8 cellular contexts compared by ENCODE assay signal in genomic region chr5:176416123-176416924, GRCh38. TPM values are rescaled to one million over a fixed set of nuclear protein-coding genes. Genes with fewer than 3 reads are reported as not detected.
DNase-seq lines count a peak whose midpoint lies in the region; ATAC-seq and TF ChIP-seq lines count a peak whose summit lies in the region.

Gene CLTB (minus strand): TSS chr5:176416539. CDS start chr5:176416363, 176 bp downstream.

- peak within 1 kb of the TSS; percentile 91 for H3K4me2 ChIP-seq in DOHH2 (ENCODE audit: low read length)

- CTCF ChIA-PET in RWPE1 (lab: Yijun Ruan, JAX), result interaction anchor here (0.6 to 3.2 kb wide), 21 partner anchors 22 to 711 kb away, joined by 3 to 31 read pairs (median 3); partner anchors contain the start of genes FAF2, HIGD2A, NOP16 and RNF44

- TF ChIP-seq CTCF in DOHH2 (IDR thresholded peaks at IDR 0.05; ENCODE audit: low read depth, low read length, poor library complexity, severe bottlenecking) (peak; percentile 58), RWPE1 (conservative IDR thresholded peaks at IDR 0.05; ENCODE audit: low read depth) (peak; percentile 99), fibroblast of pulmonary artery (IDR thresholded peaks at IDR 0.05; ENCODE audit: low read length, missing control alignments) (peak; percentile 11)

- no peaks in the 10 kb centered on the region for H3K36me3 Mint-ChIP-seq in natural killer cell treated with Interleukin-12 subunit alpha and Interleukin-12 subunit beta and Interleukin-15 and Interleukin-18, amount 100 ng/mL, for 72 hours

- H3K27ac ChIP-seq in DOHH2 (ENCODE audit: low read depth, low read length) (no peak within 1 kb of the TSS), RWPE1 (peak within 1 kb of the TSS; percentile 99)

- H3F3A ChIP-seq in DOHH2 (ENCODE audit: control insufficient read depth, insufficient read depth), result peaks cover 11% of the 10 kb centered on the region

- in situ Hi-C loops in KBM-7 (cut with MboI; ENCODE audit: low pct_unique_long_range_greater_than_20kb, low sequenced_read_pairs), result no loop called here

- H3K9me2 ChIP-seq in DOHH2 (replicated peaks; ENCODE audit: control insufficient read depth, low read length), result no peaks in the 10 kb centered on the region

- POLR2A ChIA-PET in RWPE1 (lab: Yijun Ruan, JAX; ENCODE audit: low non-redundant PET), result interaction anchor here (0.6 kb wide), 1 partner anchor 197 kb away, joined by 5 read pairs; no protein-coding TSS in a partner anchor

- peaks cover 7% of the 10 kb centered on the region for H3K79me2 ChIP-seq in DOHH2 (ENCODE audit: control insufficient read depth, low read length)

- H3K27me3 ChIP-seq in DOHH2 (ENCODE audit: control insufficient read depth, low read length), result peaks cover 5% of the 10 kb centered on the region

- peak; percentile 88 for DNase-seq in KBM-7
- DNase-seq in RWPE1 (ENCODE audit: low spot score), result peak; percentile 90
- DNase-seq in activated T-helper 9 cell treated with anti-CD3 and anti-CD28 coated beads, Interleukin-2, amount 50 U/mL, for 16 hours (ENCODE audit: low read depth), result peak; percentile 90
- DNase-seq in fibroblast of pulmonary artery (ENCODE audit: low read depth), result peak; percentile 80
- DNase-seq in natural killer cell treated with Interleukin-12 subunit alpha and Interleukin-12 subunit beta and Interleukin-15 and Interleukin-18, amount 100 ng/mL, for 72 hours (ENCODE audit: low spot score), result peak; percentile 88
- peak; percentile 95 for DNase-seq in stimulated activated naive CD8-positive, alpha-beta T cell treated with anti-CD3 and anti-CD28 coated beads, Interleukin-15, Interleukin-2, amounts not matched to agents 100 U/mL and 50 U/mL, for 24 hours

- peak; percentile 93 for ATAC-seq in GM21619 (IDR thresholded peaks at IDR 0.05; ENCODE audit: unreplicated experiment)
- peak; percentile 98 for ATAC-seq in natural killer cell treated with Interleukin-12 subunit alpha and Interleukin-12 subunit beta and Interleukin-15 and Interleukin-18, amount 100 ng/mL, for 72 hours
- ATAC-seq in stimulated activated naive CD8-positive, alpha-beta T cell treated with anti-CD3 and anti-CD28 coated beads, Interleukin-15, Interleukin-2, amounts not matched to agents 100 U/mL and 50 U/mL, for 24 hours, result peak; percentile 97

- H3K36me3 ChIP-seq in DOHH2 (ENCODE audit: control insufficient read depth, low read length), result no peaks in the 10 kb centered on the region

- peak within 1 kb of the TSS; percentile 34 to 80 for H3K27ac Mint-ChIP-seq in natural killer cell treated with Interleukin-12 subunit alpha and Interleukin-12 subunit beta and Interleukin-15 and Interleukin-18, amount 100 ng/mL, for 72 hours

- H3K9me3 Mint-ChIP-seq in natural killer cell treated with Interleukin-12 subunit alpha and Interleukin-12 subunit beta and Interleukin-15 and Interleukin-18, amount 100 ng/mL, for 72 hours, result no peaks in the 10 kb centered on the region

- H3K9me3 ChIP-seq in DOHH2 (ENCODE audit: control insufficient read depth, insufficient read depth, low read length), result peaks cover 9% of the 10 kb centered on the region; the same call in 1 of the 2 replicates

- peaks cover 18% of the 10 kb centered on the region for H3K4me1 ChIP-seq in DOHH2 (ENCODE audit: control insufficient read depth, low read length)

- H3K4me3 ChIP-seq in DOHH2 (ENCODE audit: low read length) (peak within 1 kb of the TSS; percentile 91), fibroblast of pulmonary artery (replicated peaks; ENCODE audit: low read depth, low read length) (peak within 1 kb of the TSS; percentile 76)

- peak within 1 kb of the TSS; percentile 86 for H3K4me3 Mint-ChIP-seq in natural killer cell treated with Interleukin-12 subunit alpha and Interleukin-12 subunit beta and Interleukin-15 and Interleukin-18, amount 100 ng/mL, for 72 hours

- H3K27me3 Mint-ChIP-seq in natural killer cell treated with Interleukin-12 subunit alpha and Interleukin-12 subunit beta and Interleukin-15 and Interleukin-18, amount 100 ng/mL, for 72 hours, result peaks cover 0 to 8% of the 10 kb centered on the region in 2 donors

- H4K20me1 ChIP-seq in DOHH2 (ENCODE audit: control insufficient read depth, insufficient read depth, low read depth, low read length), result no peaks in the 10 kb centered on the region

- peaks cover 18 to 33% of the 10 kb centered on the region in 2 donors for H3K4me1 Mint-ChIP-seq in natural killer cell treated with Interleukin-12 subunit alpha and Interleukin-12 subunit beta and Interleukin-15 and Interleukin-18, amount 100 ng/mL, for 72 hours (ENCODE audit: low read depth in 2 of 2)

RNA-seq across cellular contexts. Expression of gene CLTB, which starts in this region (rescaled TPM):
- 10 to 100 TPM; 64.0 to 80.5 TPM for total RNA-seq in natural killer cell treated with Interleukin-12 subunit alpha and Interleukin-12 subunit beta and Interleukin-15 and Interleukin-18, amount 100 ng/mL, for 72 hours

Comparison
In these comparisons a context has a peak if more than half of its experiments do, and no peak if none do; other contexts are left out.
1. CTCF ChIP-seq: peak in every context shown above with its lines; median percentile 99 in RWPE1; 58 in DOHH2; 11 in fibroblast of pulmonary artery.